Comparison of ENCODE assay signal across 6 cellular contexts in genomic region chr10:72989771-72990170, GRCh38. TPM values are rescaled to one million over a fixed set of nuclear protein-coding genes. Genes with fewer than 3 reads are reported as not detected.
"Had no signal": no experiment of that assay in that cellular context is flagged by ENCODE, and none has a peak within 500 bp of the region (broad histone marks: within the 10 kb centered on the region; RNA-seq: fewer than 3 reads in every experiment).

No MANE protein-coding gene starts in this region.

RNA-seq across cellular contexts. Expression of gene PLA2G12B, which starts 35.2 kb away (rescaled TPM):
- total RNA-seq: M059J, OCI-LY7, PC-9, RPMI7951, SJCRH30, SK-MEL-5 had no signal
